Comparison of ENCODE assay signal across 27 cellular contexts in the genomic region with DNA sequence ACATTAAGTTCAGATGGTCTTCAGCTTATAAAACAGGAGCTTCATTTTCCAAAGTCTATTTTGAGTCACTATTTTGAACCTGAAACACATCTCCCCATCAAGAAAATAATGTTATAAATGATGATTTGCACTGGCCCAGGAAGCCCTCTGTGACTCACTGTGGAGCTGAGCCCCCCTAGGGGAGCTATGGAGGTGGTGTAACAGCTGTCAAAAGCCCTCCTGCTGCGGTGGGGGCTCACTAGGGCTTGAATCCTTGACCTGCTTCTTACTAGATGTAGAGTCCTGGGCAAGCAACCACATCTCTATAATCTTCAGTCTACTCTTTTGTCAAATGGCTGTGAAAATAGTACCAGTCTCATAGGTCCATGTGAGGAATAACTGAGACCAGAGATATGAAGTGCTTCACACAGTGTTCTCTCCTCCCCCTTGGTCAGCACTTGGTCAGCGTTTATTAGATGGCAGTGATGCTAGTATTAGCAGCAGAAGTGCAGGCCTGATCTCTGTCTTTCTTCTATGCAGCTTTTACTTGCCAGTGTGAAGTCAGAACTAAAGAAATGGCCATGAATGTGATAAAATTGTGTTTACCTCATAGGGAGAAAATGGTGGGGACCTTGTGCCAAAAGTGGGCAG.
DNase-seq lines count a peak whose midpoint lies in the region; ATAC-seq, FAIRE-seq and TF ChIP-seq lines count a peak whose summit lies in the region.
"Had no signal": no experiment of that assay in that cellular context is flagged by ENCODE, and none has a peak within 500 bp of the region (broad histone marks: within the 10 kb centered on the region; RNA-seq: fewer than 3 reads in every experiment).

No MANE protein-coding gene starts in this region.

- no peak overlapping the region for H3K4me2 ChIP-seq in HepG2 (ENCODE audit: low read depth, low read length)
- H3K4me2 ChIP-seq: SK-N-SH had no signal

- no peak for TF ChIP-seq RAD21 in HepG2 (CRISPR knock-in tag; IDR thresholded peaks at IDR 0.05)

- 0% methylated on average over 2 of the region's 2 CpGs for WGBS in HepG2 (ENCODE audit: low lambda C conversion rate)

- H3K79me2 ChIP-seq in HepG2 (ENCODE audit: insufficient read depth, low read length) = no peaks in the 10 kb centered on the region

- TF ChIP-seq EP300 in HepG2 (IDR thresholded peaks at IDR 0.05; ENCODE audit: low read depth in 2 of 2, low read length in 2 of 2) (no peak), HepG2 (CRISPR knock-in tag; IDR thresholded peaks at IDR 0.05; ENCODE audit: borderline replicate concordance) (no peak)

- no peak for ATAC-seq in HepG2
- no peak for ATAC-seq in HG02840 (IDR thresholded peaks at IDR 0.05; ENCODE audit: low FRiP score, unreplicated experiment)

- peak; percentile 2 for DNase-seq in MG63
- peak; percentile 11 for DNase-seq in amniotic epithelial cell (ENCODE audit: low read depth)
- DNase-seq in HepG2 (ENCODE audit: low spot score) = no peak
- no peak for DNase-seq in NCI-H748 (lab: John Stamatoyannopoulos, UW; ENCODE audit: unreplicated experiment)
- DNase-seq in DMS53 (lab: John Stamatoyannopoulos, UW) = no peak
- no peak for DNase-seq in NCI-H226
- DNase-seq: activated CD4-positive, alpha-beta memory T cell treated with anti-CD3 and anti-CD28 coated beads, Interleukin-2, amount 10 ng/mL, durations not matched to agents 7 days and 5 days; activated CD4-positive, alpha-beta T cell treated with anti-CD3 and anti-CD28 coated beads for 1 hour; activated CD8-positive, alpha-beta memory T cell treated with anti-CD3 and anti-CD28 coated beads, Interleukin-2, amount 50 U/mL, for 48 hours; activated naive CD4-positive, alpha-beta T cell treated with anti-CD3 and anti-CD28 coated beads for 36 hours; GDM1; IMR-90; islet precursor cell; left ventricle myocardium inferior; NCI-H1048; NCI-H2107; SK-N-SH; stimulated activated CD8-positive, alpha-beta memory T cell treated with anti-CD3 and anti-CD28 coated beads, Interleukin-4, amount 100 ng/mL, for 48 hours; thyroid gland had no signal

- POLR2A ChIA-PET in HepG2 (lab: Yijun Ruan, JAX) = no interaction called here

- H3K9me3 ChIP-seq in MG63 = no peaks in the 10 kb centered on the region
- H3K9me3 ChIP-seq in HepG2 (ENCODE audit: low read length) = no peaks in the 10 kb centered on the region
- H3K9me3 ChIP-seq: breast epithelium, HAP-1, left ventricle myocardium inferior, right atrium auricular region, SK-N-SH, thyroid gland, vagina had no signal

- H3K27ac ChIP-seq in C4-2B (peak overlapping the region; percentile 62), HepG2 (ENCODE audit: extremely low read length, insufficient read depth, low read length) (no peak overlapping the region)
- H3K27ac ChIP-seq: breast epithelium, left ventricle myocardium inferior, parathyroid adenoma, right atrium auricular region, thyroid gland, vagina had no signal

- no peak for TF ChIP-seq POLR2A in HepG2 (IDR thresholded peaks at IDR 0.05; ENCODE audit: insufficient read depth in 1 of 2, low read depth in 2 of 2, low read length in 2 of 2)

- H3K27me3 ChIP-seq in MG63 = no peaks in the 10 kb centered on the region
- H3K27me3 ChIP-seq in HepG2 (ENCODE audit: control insufficient read depth in 1 of 2, insufficient read depth in 2 of 2, low read length in 2 of 2) = no peaks in the 10 kb centered on the region; a peak in 1 of 5 replicates
- H3K27me3 ChIP-seq: breast epithelium, right atrium auricular region, thyroid gland, vagina had no signal

- intact Hi-C loops in HepG2 (cut with micrococcal nuclease; ENCODE audit: unreplicated experiment) = no loop called here

- CTCF ChIA-PET in HepG2 (lab: Yijun Ruan, JAX; ENCODE audit: low intra/inter-chr PET ratio, low total read pairs) = no interaction called here

- TF ChIP-seq CTCF in C4-2B (conservative IDR thresholded peaks at IDR 0.05) (no peak), HepG2 (CRISPR knock-in tag; IDR thresholded peaks at IDR 0.05) (no peak)

- H3K9ac ChIP-seq in HepG2 (ENCODE audit: insufficient read depth, low read depth, low read length) = no peak overlapping the region
- H3K9ac ChIP-seq: parathyroid adenoma, SK-N-SH had no signal

- no peaks in the 10 kb centered on the region for H4K20me1 ChIP-seq in HepG2 (ENCODE audit: insufficient read depth, low read length)

- H3K4me3 ChIP-seq in MG63 (no peak overlapping the region), HepG2 (replicated peaks in 1 of 3; ENCODE audit: insufficient read depth in 1 of 3, low read depth in 2 of 3, low read length in 3 of 3) (no peak overlapping the region)
- H3K4me3 ChIP-seq: breast epithelium, HAP-1, left ventricle myocardium inferior, right atrium auricular region, thyroid gland, vagina had no signal

- FAIRE-seq in HepG2 (lab: Jason Lieb, UNC) = no peak
- FAIRE-seq: endothelial cell of umbilical vein had no signal

- no TSS peak for BruUV-seq in HepG2 (replicated peaks; lab: Mats Ljungman, UMichigan)

- H3K36me3 ChIP-seq in MG63 (no peaks in the 10 kb centered on the region), HepG2 (replicated peaks in 1 of 2; ENCODE audit: control insufficient read depth in 1 of 2, insufficient read depth in 2 of 2, low read length in 2 of 2) (no peaks in the 10 kb centered on the region)
- H3K36me3 ChIP-seq: breast epithelium, HAP-1, left ventricle myocardium inferior, right atrium auricular region, thyroid gland, vagina had no signal

- in situ Hi-C loops in HepG2 (cut with HindIII; ENCODE audit: extremely low pct_ligation_motif_present, low pct_unique_long_range_greater_than_20kb) = no loop called here

- peaks cover 2% of the 10 kb centered on the region; the same call in 1 of the 2 replicates for H3K4me1 ChIP-seq in HepG2 (ENCODE audit: insufficient read depth, low read length)
- H3K4me1 ChIP-seq: HAP-1, left ventricle myocardium inferior, right atrium auricular region, thyroid gland, vagina had no signal

- peak overlapping the region; percentile 36 for H2AFZ ChIP-seq in HepG2 (ENCODE audit: low read length)
- H2AFZ ChIP-seq: parathyroid adenoma had no signal

TF ChIP-seq in HepG2, 621 proteins besides CTCF, POLR2A, EP300 and RAD21:
- TF ChIP-seq ZNF33A (CRISPR knock-in tag; IDR thresholded peaks at IDR 0.05; ENCODE audit: borderline replicate concordance) (no peak), BORCS8-MEF2B (CRISPR knock-in tag; IDR thresholded peaks at IDR 0.05) (no peak), ZSCAN31 (CRISPR knock-in tag; IDR thresholded peaks at IDR 0.05; ENCODE audit: low read depth) (no peak), TGIF2 (CRISPR knock-in tag; IDR thresholded peaks at IDR 0.05) (no peak), SMAD9 (CRISPR knock-in tag; IDR thresholded peaks at IDR 0.05) (no peak), ETV5 (CRISPR knock-in tag; IDR thresholded peaks at IDR 0.05; ENCODE audit: borderline replicate concordance) (no peak), ZNF841 (CRISPR knock-in tag; IDR thresholded peaks at IDR 0.05; ENCODE audit: borderline replicate concordance) (no peak), KMT2A (CRISPR knock-in tag; IDR thresholded peaks at IDR 0.05) (no peak)
- TF ChIP-seq, protein P1, sequence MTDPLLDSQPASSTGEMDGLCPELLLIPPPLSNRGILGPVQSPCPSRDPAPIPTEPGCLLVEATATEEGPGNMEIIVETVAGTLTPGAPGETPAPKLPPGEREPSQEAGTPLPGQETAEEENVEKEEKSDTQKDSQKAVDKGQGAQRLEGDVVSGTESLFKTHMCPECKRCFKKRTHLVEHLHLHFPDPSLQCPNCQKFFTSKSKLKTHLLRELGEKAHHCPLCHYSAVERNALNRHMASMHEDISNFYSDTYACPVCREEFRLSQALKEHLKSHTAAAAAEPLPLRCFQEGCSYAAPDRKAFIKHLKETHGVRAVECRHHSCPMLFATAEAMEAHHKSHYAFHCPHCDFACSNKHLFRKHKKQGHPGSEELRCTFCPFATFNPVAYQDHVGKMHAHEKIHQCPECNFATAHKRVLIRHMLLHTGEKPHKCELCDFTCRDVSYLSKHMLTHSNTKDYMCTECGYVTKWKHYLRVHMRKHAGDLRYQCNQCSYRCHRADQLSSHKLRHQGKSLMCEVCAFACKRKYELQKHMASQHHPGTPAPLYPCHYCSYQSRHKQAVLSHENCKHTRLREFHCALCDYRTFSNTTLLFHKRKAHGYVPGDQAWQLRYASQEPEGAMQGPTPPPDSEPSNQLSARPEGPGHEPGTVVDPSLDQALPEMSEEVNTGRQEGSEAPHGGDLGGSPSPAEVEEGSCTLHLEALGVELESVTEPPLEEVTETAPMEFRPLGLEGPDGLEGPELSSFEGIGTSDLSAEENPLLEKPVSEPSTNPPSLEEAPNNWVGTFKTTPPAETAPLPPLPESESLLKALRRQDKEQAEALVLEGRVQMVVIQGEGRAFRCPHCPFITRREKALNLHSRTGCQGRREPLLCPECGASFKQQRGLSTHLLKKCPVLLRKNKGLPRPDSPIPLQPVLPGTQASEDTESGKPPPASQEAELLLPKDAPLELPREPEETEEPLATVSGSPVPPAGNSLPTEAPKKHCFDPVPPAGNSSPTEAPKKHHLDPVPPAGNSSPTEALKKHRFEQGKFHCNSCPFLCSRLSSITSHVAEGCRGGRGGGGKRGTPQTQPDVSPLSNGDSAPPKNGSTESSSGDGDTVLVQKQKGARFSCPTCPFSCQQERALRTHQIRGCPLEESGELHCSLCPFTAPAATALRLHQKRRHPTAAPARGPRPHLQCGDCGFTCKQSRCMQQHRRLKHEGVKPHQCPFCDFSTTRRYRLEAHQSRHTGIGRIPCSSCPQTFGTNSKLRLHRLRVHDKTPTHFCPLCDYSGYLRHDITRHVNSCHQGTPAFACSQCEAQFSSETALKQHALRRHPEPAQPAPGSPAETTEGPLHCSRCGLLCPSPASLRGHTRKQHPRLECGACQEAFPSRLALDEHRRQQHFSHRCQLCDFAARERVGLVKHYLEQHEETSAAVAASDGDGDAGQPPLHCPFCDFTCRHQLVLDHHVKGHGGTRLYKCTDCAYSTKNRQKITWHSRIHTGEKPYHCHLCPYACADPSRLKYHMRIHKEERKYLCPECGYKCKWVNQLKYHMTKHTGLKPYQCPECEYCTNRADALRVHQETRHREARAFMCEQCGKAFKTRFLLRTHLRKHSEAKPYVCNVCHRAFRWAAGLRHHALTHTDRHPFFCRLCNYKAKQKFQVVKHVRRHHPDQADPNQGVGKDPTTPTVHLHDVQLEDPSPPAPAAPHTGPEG (CRISPR knock-in tag; IDR thresholded peaks at IDR 0.05) = no peak

Comparison
In these comparisons a context has a peak if more than half of its experiments do, and no peak if none do; other contexts are left out.
1. DNase-seq: peak in MG63 (single experiment) and amniotic epithelial cell (single experiment); none in HepG2 (single experiment), NCI-H748 (single experiment), DMS53 (single experiment) and NCI-H226 (single experiment).